8 cellular contexts compared by ENCODE assay signal in the genomic region with DNA sequence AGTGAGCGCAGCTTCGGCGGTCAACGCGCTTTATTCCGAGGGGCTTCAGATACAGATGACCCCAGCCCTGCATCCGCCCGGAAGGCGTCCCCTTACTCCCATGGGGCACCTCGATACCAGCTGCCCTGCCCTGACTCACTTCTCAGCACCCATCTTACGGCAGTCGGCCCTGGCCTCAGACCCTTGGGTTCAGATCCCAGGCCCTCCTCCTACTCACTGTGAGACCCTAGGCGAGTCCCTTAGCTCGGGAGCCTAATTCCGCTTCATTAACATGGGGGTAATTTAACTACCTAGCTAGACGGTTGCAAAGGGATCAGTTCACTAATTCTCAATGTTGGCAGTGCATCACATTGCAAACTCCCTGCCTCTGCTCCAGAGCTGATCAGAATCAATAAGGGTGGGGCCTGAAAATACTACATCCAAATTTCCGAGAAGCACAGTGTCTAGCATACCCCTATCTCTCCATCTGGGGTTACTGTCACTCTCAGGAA. TPM values are rescaled to one million over a fixed set of nuclear protein-coding genes. Genes with fewer than 3 reads are reported as not detected.
A peak's percentile ranks its signal among the peaks of the same experiment; 100 is the strongest.
DNase-seq lines count a peak whose midpoint lies in the region; ATAC-seq and TF ChIP-seq lines count a peak whose summit lies in the region.

No MANE protein-coding gene starts in this region.

- POLR2A ChIA-PET in HEK293 (lab: Yijun Ruan, JAX) = interaction anchor here (0.8 to 2.8 kb wide), 15 partner anchors 10 to 396 kb away, joined by 3 to 12 read pairs (median 4); a partner anchor contains a TSS

- H3K4me3 ChIP-seq in HEK293 (ENCODE audit: low read depth, low read length) = peak overlapping the region; percentile 88
- peak overlapping the region; percentile 59 to 97 (median 78) for H3K4me3 ChIP-seq in fibroblast of lung (replicated peaks in 1 of 4; ENCODE audit: control extremely low read depth in 1 of 4, insufficient read depth in 1 of 4, low read depth in 3 of 4, low read length in 4 of 4)
- peak overlapping the region; percentile 69 for H3K4me3 ChIP-seq in parathyroid adenoma (ENCODE audit: low read depth, low read length)

- H4K20me1 ChIP-seq in fibroblast of lung (ENCODE audit: control insufficient read depth, extremely low read depth, insufficient read depth, low read length) = no peaks in the 10 kb centered on the region

- no peaks in the 10 kb centered on the region for H3K27me3 ChIP-seq in fibroblast of lung (ENCODE audit: control insufficient read depth, insufficient read depth, low read length)
- H3K27me3 ChIP-seq in parathyroid adenoma (ENCODE audit: control insufficient read depth, insufficient read depth, low read length) = no peaks in the 10 kb centered on the region

- peaks cover 5% of the 10 kb centered on the region for H3K36me3 Mint-ChIP-seq in T-helper 17 cell (ENCODE audit: low read depth)

- H3K27ac Mint-ChIP-seq in T-helper 17 cell = peak overlapping the region; percentile 98

- CTCF ChIA-PET in HEK293 (lab: Yijun Ruan, JAX) = interaction anchor here (1.1 to 18.6 kb wide), 10 partner anchors 11 to 170 kb away, joined by 5 to 142 read pairs (median 8); a partner anchor contains a TSS

- H2AFZ ChIP-seq in fibroblast of lung (ENCODE audit: low read length) (peak overlapping the region; percentile 88), parathyroid adenoma (peak overlapping the region; percentile 97)

- peaks cover 49% of the 10 kb centered on the region for H3K4me1 Mint-ChIP-seq in T-helper 17 cell

- no peak for ATAC-seq in T-helper 17 cell
- no peak for ATAC-seq in GM21737 (IDR thresholded peaks at IDR 0.05; ENCODE audit: unreplicated experiment)
- no peak for ATAC-seq in HG02623 (IDR thresholded peaks at IDR 0.05; ENCODE audit: unreplicated experiment)
- no peak for ATAC-seq in GM18520 (IDR thresholded peaks at IDR 0.05; ENCODE audit: unreplicated experiment)
- no peak for ATAC-seq in GM19395 (IDR thresholded peaks at IDR 0.05; ENCODE audit: unreplicated experiment)

- H3K79me2 ChIP-seq in fibroblast of lung (ENCODE audit: control insufficient read depth, insufficient read depth, low read length) = peaks cover 9% of the 10 kb centered on the region
- peaks cover 9% of the 10 kb centered on the region for H3K79me2 ChIP-seq in parathyroid adenoma

- H3K27ac ChIP-seq in HEK293 (ENCODE audit: extremely low read depth, low read depth, low read length) (peak overlapping the region; percentile 90; the same call in 1 of the 2 replicates), fibroblast of lung (ENCODE audit: insufficient read depth, low read length) (peak overlapping the region; percentile 48), parathyroid adenoma (peak overlapping the region; percentile 91)

- peaks cover 0 to 18% of the 10 kb centered on the region in 2 experiments; a peak in 2 of 3 replicates for H3K36me3 ChIP-seq in HEK293 (ENCODE audit: control insufficient read depth in 2 of 2, insufficient read depth in 1 of 2, low read length in 2 of 2)
- peaks cover 3% of the 10 kb centered on the region for H3K36me3 ChIP-seq in fibroblast of lung (ENCODE audit: control insufficient read depth, insufficient read depth, low read length)
- H3K36me3 ChIP-seq in parathyroid adenoma (ENCODE audit: control insufficient read depth, insufficient read depth, low read length) = no peaks in the 10 kb centered on the region

- peak overlapping the region; percentile 97 for H3K4me3 Mint-ChIP-seq in T-helper 17 cell

- peak overlapping the region; percentile 73 for H3K9ac ChIP-seq in fibroblast of lung (ENCODE audit: insufficient read depth, low read length)
- peak overlapping the region; percentile 50 for H3K9ac ChIP-seq in parathyroid adenoma

- TF ChIP-seq CTCF in HEK293 (tag by site-specific recombination; IDR thresholded peaks at IDR 0.05) (no peak), fibroblast of lung (conservative IDR thresholded peaks at IDR 0.05 in 1 of 2, IDR thresholded peaks at IDR 0.05 in 1 of 2; ENCODE audit: low read depth in 1 of 2, low read length in 2 of 2) (no peak), parathyroid adenoma (IDR thresholded peaks at IDR 0.05) (no peak)

- DNase-seq in T-helper 17 cell (no peak), fibroblast of lung (ENCODE audit: low read depth in 2 of 2) (no peak)

- H3K9me3 ChIP-seq in HEK293 (ENCODE audit: control insufficient read depth, insufficient read depth, low read depth, low read length) (no peaks in the 10 kb centered on the region), T-helper 17 cell (ENCODE audit: control insufficient read depth, low read length, poor library complexity, severe bottlenecking) (no peaks in the 10 kb centered on the region), fibroblast of lung (ENCODE audit: control insufficient read depth, insufficient read depth, low read depth, low read length) (no peaks in the 10 kb centered on the region), parathyroid adenoma (ENCODE audit: control insufficient read depth, low read length) (no peaks in the 10 kb centered on the region)

- no peaks in the 10 kb centered on the region for H3K27me3 Mint-ChIP-seq in T-helper 17 cell

- H3K4me2 ChIP-seq in fibroblast of lung (ENCODE audit: extremely low read depth, insufficient read depth, low read length) (peak overlapping the region; percentile 90), parathyroid adenoma (ENCODE audit: low read length) (peak overlapping the region; percentile 96)

- H3K4me1 ChIP-seq in HEK293 (ENCODE audit: control insufficient read depth, insufficient read depth, low read length) (peaks cover 9% of the 10 kb centered on the region; the same call in 1 of the 2 replicates), fibroblast of lung (ENCODE audit: control insufficient read depth, extremely low read depth, insufficient read depth, low read length) (peaks cover 12% of the 10 kb centered on the region), parathyroid adenoma (peaks cover 4% of the 10 kb centered on the region)

TF ChIP-seq in HEK293, 187 proteins besides CTCF, POLR2A, EP300 and RAD21 (continues in another document):
- TF ChIP-seq, protein P1, sequence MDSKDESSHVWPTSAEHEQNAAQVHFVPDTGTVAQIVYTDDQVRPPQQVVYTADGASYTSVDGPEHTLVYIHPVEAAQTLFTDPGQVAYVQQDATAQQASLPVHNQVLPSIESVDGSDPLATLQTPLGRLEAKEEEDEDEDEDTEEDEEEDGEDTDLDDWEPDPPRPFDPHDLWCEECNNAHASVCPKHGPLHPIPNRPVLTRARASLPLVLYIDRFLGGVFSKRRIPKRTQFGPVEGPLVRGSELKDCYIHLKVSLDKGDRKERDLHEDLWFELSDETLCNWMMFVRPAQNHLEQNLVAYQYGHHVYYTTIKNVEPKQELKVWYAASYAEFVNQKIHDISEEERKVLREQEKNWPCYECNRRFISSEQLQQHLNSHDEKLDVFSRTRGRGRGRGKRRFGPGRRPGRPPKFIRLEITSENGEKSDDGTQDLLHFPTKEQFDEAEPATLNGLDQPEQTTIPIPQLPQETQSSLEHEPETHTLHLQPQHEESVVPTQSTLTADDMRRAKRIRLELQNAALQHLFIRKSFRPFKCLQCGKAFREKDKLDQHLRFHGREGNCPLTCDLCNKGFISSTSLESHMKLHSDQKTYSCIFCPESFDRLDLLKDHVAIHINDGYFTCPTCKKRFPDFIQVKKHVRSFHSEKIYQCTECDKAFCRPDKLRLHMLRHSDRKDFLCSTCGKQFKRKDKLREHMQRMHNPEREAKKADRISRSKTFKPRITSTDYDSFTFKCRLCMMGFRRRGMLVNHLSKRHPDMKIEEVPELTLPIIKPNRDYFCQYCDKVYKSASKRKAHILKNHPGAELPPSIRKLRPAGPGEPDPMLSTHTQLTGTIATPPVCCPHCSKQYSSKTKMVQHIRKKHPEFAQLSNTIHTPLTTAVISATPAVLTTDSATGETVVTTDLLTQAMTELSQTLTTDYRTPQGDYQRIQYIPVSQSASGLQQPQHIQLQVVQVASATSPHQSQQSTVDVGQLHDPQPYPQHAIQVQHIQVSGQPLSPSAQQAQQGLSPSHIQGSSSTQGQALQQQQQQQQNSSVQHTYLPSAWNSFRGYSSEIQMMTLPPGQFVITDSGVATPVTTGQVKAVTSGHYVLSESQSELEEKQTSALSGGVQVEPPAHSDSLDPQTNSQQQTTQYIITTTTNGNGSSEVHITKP (tag by site-specific recombination; IDR thresholded peaks at IDR 0.05) = peak; percentile 78; the same call in 1 of the 2 replicates
- TF ChIP-seq ZNF843 (tag by site-specific recombination; IDR thresholded peaks at IDR 0.05) (no peak), ZNF596 (tag by site-specific recombination; IDR thresholded peaks at IDR 0.05) (no peak), ZNF274 (IDR thresholded peaks at IDR 0.05; ENCODE audit: low read length) (no peak), ZNF274 (tag by site-specific recombination; IDR thresholded peaks at IDR 0.05; ENCODE audit: borderline replicate concordance) (no peak), KLF8 (tag by site-specific recombination; IDR thresholded peaks at IDR 0.05) (0 out of 2 replicates have a peak, but pooled peaks have one; percentile 2), ZBTB48 (tag by site-specific recombination; IDR thresholded peaks at IDR 0.05) (peak; percentile 88), SP2 (tag by site-specific recombination; IDR thresholded peaks at IDR 0.05) (peak; percentile 22; the same call in 1 of the 2 replicates), KLF10 (tag by site-specific recombination; IDR thresholded peaks at IDR 0.05) (0 out of 2 replicates have a peak, but pooled peaks have one; percentile 11)

RNA-seq across cellular contexts. Expression of a gene that starts 0.3 kb away (rescaled TPM):
- total RNA-seq in T-helper 17 cell (100 to 1,000 TPM; 132 to 147 TPM), fibroblast of lung (39.8 and 48.9 TPM in 2 replicates)
- 81.1 and 95.4 TPM in 2 replicates for polyA plus RNA-seq in fibroblast of lung
- 90.5 and 106 TPM in 2 replicates for polyA plus RNA-seq in fibroblast of lung (2012)
- polyA minus RNA-seq in fibroblast of lung (ENCODE audit: low replicate concordance) = 265 and 289 TPM in 2 replicates

RNA-seq across cellular contexts. Expression of a gene that starts 5.1 kb away (rescaled TPM):
- total RNA-seq in T-helper 17 cell (10 to 100 TPM; 21.0 TPM), fibroblast of lung (6.9 and 7.8 TPM in 2 replicates)
- polyA plus RNA-seq in fibroblast of lung = 2.6 and 4.6 TPM in 2 replicates
- polyA plus RNA-seq in fibroblast of lung (2012) = 1.1 and 2.9 TPM in 2 replicates
- polyA minus RNA-seq in fibroblast of lung (ENCODE audit: low replicate concordance) = 1.6 and 2.1 TPM in 2 replicates

RNA-seq across cellular contexts. Expression of a gene that starts 43.0 kb away (rescaled TPM):
- total RNA-seq in T-helper 17 cell (10 to 100 TPM; 19.0 to 20.5 TPM), fibroblast of lung (20.8 and 25.4 TPM in 2 replicates)
- 39.0 and 55.7 TPM in 2 replicates for polyA plus RNA-seq in fibroblast of lung
- 30.0 and 48.0 TPM in 2 replicates for polyA plus RNA-seq in fibroblast of lung (2012)
- polyA minus RNA-seq in fibroblast of lung (ENCODE audit: low replicate concordance) = 83.6 and 190 TPM in 2 replicates

RNA-seq across cellular contexts. Expression of a gene that starts 53.5 kb away (rescaled TPM):
- total RNA-seq in T-helper 17 cell (100 to 1,000 TPM; 164 to 174 TPM), fibroblast of lung (9.0 and 14.2 TPM in 2 replicates)
- polyA plus RNA-seq in fibroblast of lung = 10.1 and 11.9 TPM in 2 replicates
- 13.9 and 15.3 TPM in 2 replicates for polyA plus RNA-seq in fibroblast of lung (2012)
- 117 and 121 TPM in 2 replicates for polyA minus RNA-seq in fibroblast of lung (ENCODE audit: low replicate concordance)

RNA-seq across cellular contexts. Expression of a gene that starts 55.2 kb away (rescaled TPM):
- total RNA-seq in T-helper 17 cell = 10 to 100 TPM; 18.3 to 22.6 TPM
- total RNA-seq in fibroblast of lung = 1.8 and 2.8 TPM in 2 replicates
- 9.0 and 10.5 TPM in 2 replicates for polyA plus RNA-seq in fibroblast of lung
- 8.1 and 8.7 TPM in 2 replicates for polyA plus RNA-seq in fibroblast of lung (2012)
- polyA minus RNA-seq in fibroblast of lung (ENCODE audit: low replicate concordance) = 12.8 and 24.5 TPM in 2 replicates
